ENCODE assay signal across 8 cellular contexts in genomic region chr16:46908540-46909372, GRCh38. TPM values are rescaled to one million over a fixed set of nuclear protein-coding genes. Genes with fewer than 3 reads are reported as not detected.
DNase-seq lines count a peak whose midpoint lies in the region; ATAC-seq, FAIRE-seq and TF ChIP-seq lines count a peak whose summit lies in the region.

No MANE protein-coding gene starts in this region.

- POLR2A ChIA-PET in GM12878 (lab: Charles Lee), result interaction anchor here (0.5 to 1.1 kb wide), 3 partner anchors 17 to 121 kb away, joined by 3 to 5 read pairs (median 3); no protein-coding TSS in a partner anchor

- DNase-seq in ELR (ENCODE audit: low read depth) (peak; percentile 79), T-helper 9 cell (peak; percentile 60), GM12878 (ENCODE audit: low read depth, low spot score) (no peak), iPS-NIHi7 (ENCODE audit: extremely low spot score) (peak; percentile 86)
- DNase-seq in stimulated activated CD4-positive, alpha-beta T cell treated with anti-CD3 and anti-CD28 coated beads, Interleukin-15, amount 100 ng/mL, for 24 hours, result peak; percentile 71

- SMC1A ChIA-PET in GM12878 (lab: Charles Lee; ENCODE audit: uncharacterized antibody, unreplicated experiment), result interaction anchor here (0.9 to 7.9 kb wide), 10 partner anchors 9 to 312 kb away, joined by 3 to 70 read pairs (median 4); no protein-coding TSS in a partner anchor

- no peak overlapping the region for H3K9ac ChIP-seq in GM12878 (ENCODE audit: control insufficient read depth, insufficient read depth, low read length)

- peak; percentile 70 for ATAC-seq in GM12878
- ATAC-seq in GM19455 (IDR thresholded peaks at IDR 0.05; ENCODE audit: unreplicated experiment), result no peak
- ATAC-seq in GM18498 (IDR thresholded peaks at IDR 0.05; ENCODE audit: unreplicated experiment), result no peak

- no peak overlapping the region for H2AFZ ChIP-seq in GM12878 (ENCODE audit: control insufficient read depth, low read depth, low read length)

- RAD21 ChIA-PET in GM12878 (lab: Charles Lee; ENCODE audit: unreplicated experiment), result interaction anchor here (0.6 to 4.4 kb wide), 7 partner anchors 19 to 353 kb away, joined by 3 to 77 read pairs (median 5); no protein-coding TSS in a partner anchor

- no peak for FAIRE-seq in GM12878 (lab: Jason Lieb, UNC)

- WGBS in GM12878 (ENCODE audit: insufficient coverage, insufficient replicate concordance, low lambda C conversion rate, missing lambda C conversion rate), result 20% methylated on average over 6 of the region's 6 CpGs

- intact Hi-C loops in GM12878 (cut with micrococcal nuclease; ENCODE audit: unreplicated experiment), result loop anchor here (1.0 kb wide), 2 partner anchors 54 to 235 kb away; no protein-coding TSS in a partner anchor

- no peak for TF ChIP-seq POLR2A in GM12878 (IDR thresholded peaks at IDR 0.05; ENCODE audit: low read depth, low read length)

- H3K79me2 ChIP-seq in GM12878 (ENCODE audit: control insufficient read depth, insufficient read depth, low read length), result no peaks in the 10 kb centered on the region

- no peaks in the 10 kb centered on the region for H3K27me3 ChIP-seq in GM12878 (replicated peaks in 1 of 2; ENCODE audit: control insufficient read depth in 2 of 2, insufficient read depth in 2 of 2, low read length in 1 of 2)

- no peak overlapping the region for H3K27ac ChIP-seq in GM12878 (ENCODE audit: control insufficient read depth, insufficient read depth)

- peak; percentile 76 for TF ChIP-seq RAD21 in GM12878 (IDR thresholded peaks at IDR 0.05; ENCODE audit: insufficient read depth, low read depth, low read length)

- TF ChIP-seq EP300 in GM12878 (IDR thresholded peaks at IDR 0.05; ENCODE audit: borderline replicate concordance in 1 of 2, control insufficient read depth in 1 of 2, low read depth in 2 of 2, low read length in 2 of 2), result no peak

- H3K36me3 ChIP-seq in GM12878 (ENCODE audit: control insufficient read depth in 2 of 2, insufficient read depth in 2 of 2, low read length in 1 of 2), result no peaks in the 10 kb centered on the region

- peaks cover 22% of the 10 kb centered on the region for H3K4me1 ChIP-seq in GM12878 (ENCODE audit: control insufficient read depth, insufficient read depth, low read length)

- H4K20me1 ChIP-seq in GM12878 (ENCODE audit: control insufficient read depth, insufficient read depth), result no peaks in the 10 kb centered on the region

- TF ChIP-seq CTCF in LNCAP (IDR thresholded peaks at IDR 0.05) (peak; percentile 63), GM12878 (IDR thresholded peaks at IDR 0.05 in 2 of 3, conservative IDR thresholded peaks at IDR 0.05 in 1 of 3; ENCODE audit: control insufficient read depth in 2 of 3, extremely low read depth in 1 of 3, insufficient read depth in 1 of 3, low read depth in 3 of 3, low read length in 3 of 3) (peak; percentile 58 to 67 (median 64))

- no peak overlapping the region for H3K4me3 ChIP-seq in GM12878

- no peaks in the 10 kb centered on the region for H3K9me3 ChIP-seq in GM12878 (replicated peaks; ENCODE audit: control insufficient read depth, insufficient read depth, low read length)

- in situ Hi-C loops in GM12878 (cut with MboI), result no loop called here

- no peak overlapping the region for H3K4me2 ChIP-seq in GM12878 (ENCODE audit: control insufficient read depth, insufficient read depth)

- BruUV-seq in GM12878 (replicated peaks; lab: Mats Ljungman, UMichigan), result no TSS peak

- CTCF ChIA-PET in GM12878 (lab: Yijun Ruan, JAX), result interaction anchor here (0.6 to 12.5 kb wide), 25 partner anchors 8 to 355 kb away, joined by 3 to 217 read pairs (median 5); partner anchors contain the start of genes C16orf87 and GPT2

TF ChIP-seq in GM12878, 131 proteins besides CTCF, POLR2A, EP300 and RAD21:
- TF ChIP-seq SMC3 (IDR thresholded peaks at IDR 0.05; ENCODE audit: borderline replicate concordance, low read length) (peak; percentile 87), ESRRA (IDR thresholded peaks at IDR 0.05; ENCODE audit: low read length) (no peak), PAX8 (IDR thresholded peaks at IDR 0.05) (no peak), SMAD1 (IDR thresholded peaks at IDR 0.05; ENCODE audit: low read depth, partially characterized antibody) (no peak), HCFC1 (IDR thresholded peaks at IDR 0.05; ENCODE audit: low read length) (no peak), ZNF274 (IDR thresholded peaks at IDR 0.05; ENCODE audit: insufficient read depth, insufficient read length) (no peak), KAT2A (conservative IDR thresholded peaks at IDR 0.05; ENCODE audit: control insufficient read depth, low read depth, low read length) (no peak), YY1 (IDR thresholded peaks at IDR 0.05; ENCODE audit: low read depth, low read length) (0 out of 2 replicates have a peak, but pooled peaks have one; percentile 19), IKZF2 (IDR thresholded peaks at IDR 0.05) (no peak)

RNA-seq across cellular contexts. Expression of gene GPT2, which starts 24.6 kb away (rescaled TPM):
- 2.2 and 2.8 TPM in 2 replicates for total RNA-seq in GM12878 (2013; cell fraction: nucleolus; rRNA removed)
- total RNA-seq in GM12878 (2014; rRNA removed), result 3.8 and 3.9 TPM in 2 replicates
- 2.2 and 2.8 TPM in 2 replicates for total RNA-seq in GM12878 (2014; rRNA removed; fragmentation: Illumina TruSeq; extraction: Trizol)
- 5.9 and 8.5 TPM in 2 replicates for total RNA-seq in GM12878 (2021)
- 2.5 TPM for polyA plus RNA-seq in GM12878 (2011; ENCODE audit: low read depth)
- polyA plus RNA-seq in GM12878 (2011; rRNA removed), result 5.7 and 9.2 TPM in 2 replicates
- 12.2 and 15.1 TPM in 2 replicates for polyA plus RNA-seq in GM12878 (2011; cell fraction: cytosol; rRNA removed)
- 11.3 and 11.9 TPM in 2 replicates for polyA plus RNA-seq in GM12878 (2011; cell fraction: nucleus; rRNA removed)
- 4.4 and 5.0 TPM in 2 replicates for polyA plus RNA-seq in GM12878 (2012)
- 1.4 and 4.0 TPM in 2 replicates for polyA plus RNA-seq in GM12878 (2014; fragmentation: Illumina TruSeq; extraction: Trizol)
- under 1 TPM; 0.45 to 0.80 TPM for polyA plus RNA-seq in GM12878 (2014; fragmentation: Nextera tagmentation; extraction: Ambion mirVana)
- 4.5 and 4.7 TPM in 2 replicates for polyA plus RNA-seq in GM12878 (2014; rRNA removed)
- polyA plus RNA-seq in GM12878 (2016; fragmentation: Nextera tagmentation; extraction: Ambion mirVana), result 1 to 10 TPM; 9.0 to 9.9 TPM
- polyA minus RNA-seq in GM12878 (2011; rRNA and poly(A)+ RNA removed), result 9.6 and 18.9 TPM in 2 replicates
- 4.7 and 5.8 TPM in 2 replicates for polyA minus RNA-seq in GM12878 (2011; cell fraction: cytosol; rRNA and poly(A)+ RNA removed)
- polyA minus RNA-seq in GM12878 (2011; cell fraction: nucleus; rRNA and poly(A)+ RNA removed), result 2.3 and 4.9 TPM in 2 replicates
